Comparison of ENCODE assay signal across 1 cellular context in genomic region chr17:7043544-7044268, GRCh38.
TF ChIP-seq lines count a peak whose summit lies in the region.

A gene with protein sequence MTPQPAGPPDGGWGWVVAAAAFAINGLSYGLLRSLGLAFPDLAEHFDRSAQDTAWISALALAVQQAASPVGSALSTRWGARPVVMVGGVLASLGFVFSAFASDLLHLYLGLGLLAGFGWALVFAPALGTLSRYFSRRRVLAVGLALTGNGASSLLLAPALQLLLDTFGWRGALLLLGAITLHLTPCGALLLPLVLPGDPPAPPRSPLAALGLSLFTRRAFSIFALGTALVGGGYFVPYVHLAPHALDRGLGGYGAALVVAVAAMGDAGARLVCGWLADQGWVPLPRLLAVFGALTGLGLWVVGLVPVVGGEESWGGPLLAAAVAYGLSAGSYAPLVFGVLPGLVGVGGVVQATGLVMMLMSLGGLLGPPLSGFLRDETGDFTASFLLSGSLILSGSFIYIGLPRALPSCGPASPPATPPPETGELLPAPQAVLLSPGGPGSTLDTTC (minus strand): TSS chr17:7044092. CDS start chr17:7043513, 579 bp downstream.

TF ChIP-seq in GM23338, 12 proteins besides CTCF, POLR2A, EP300 and RAD21 (continued from another document):
- TF ChIP-seq EZH2phosphoT487 (IDR thresholded peaks at IDR 0.05; ENCODE audit: unreplicated experiment) (no peak), ZNF331 (CRISPR knock-in tag; IDR thresholded peaks at IDR 0.05; ENCODE audit: low read depth) (no peak), ZNF114 (CRISPR knock-in tag; IDR thresholded peaks at IDR 0.05) (no peak), NANOG (IDR thresholded peaks at IDR 0.05; ENCODE audit: borderline replicate concordance) (no peak)
